Comparison of ENCODE assay signal across 8 cellular contexts in genomic region chr12:52022841-52023181, GRCh38. TPM values are rescaled to one million over a fixed set of nuclear protein-coding genes. Genes with fewer than 3 reads are reported as not detected.
DNase-seq lines count a peak whose midpoint lies in the region; ATAC-seq and TF ChIP-seq lines count a peak whose summit lies in the region.

No MANE protein-coding gene starts in this region.

- peak overlapping the region; percentile 99 for H3K4me2 ChIP-seq in hepatocyte
- H3K4me2 ChIP-seq in smooth muscle cell = peak overlapping the region; percentile 87

- TF ChIP-seq CTCF in AG09309 (IDR thresholded peaks at IDR 0.05; ENCODE audit: control insufficient read depth, insufficient read depth, low read depth, low read length, missing control alignments) = no peak
- no peak for TF ChIP-seq CTCF in WERI-Rb-1 (IDR thresholded peaks at IDR 0.05; ENCODE audit: low read depth, low read length)
- TF ChIP-seq CTCF in hepatocyte (IDR thresholded peaks at IDR 0.05; ENCODE audit: poor library complexity) = no peak
- no peak for TF ChIP-seq CTCF in smooth muscle cell (IDR thresholded peaks at IDR 0.05; ENCODE audit: borderline replicate concordance, insufficient read depth, poor library complexity, severe bottlenecking)

- H3K9me3 ChIP-seq in WERI-Rb-1 (ENCODE audit: severe bottlenecking) = no peaks in the 10 kb centered on the region
- H3K9me3 ChIP-seq in hepatocyte (ENCODE audit: low read depth) = no peaks in the 10 kb centered on the region
- no peaks in the 10 kb centered on the region for H3K9me3 ChIP-seq in smooth muscle cell (replicated peaks; ENCODE audit: low read depth)

- WGBS in hepatocyte (ENCODE audit: low lambda C conversion rate, missing lambda C conversion rate) = 10% methylated on average over 4 of the region's 14 CpGs
- 13% methylated on average over 12 of the region's 14 CpGs for WGBS in smooth muscle cell (ENCODE audit: low lambda C conversion rate)

- no peaks in the 10 kb centered on the region for H3K9me2 ChIP-seq in hepatocyte (replicated peaks; ENCODE audit: insufficient read depth)

- no peak overlapping the region for H3K9ac ChIP-seq in smooth muscle cell (ENCODE audit: low read depth)

- H3K4me3 ChIP-seq in AG09309 (ENCODE audit: control insufficient read depth, low read depth, low read length) (peak overlapping the region; percentile 72; the same call in 1 of the 2 replicates), H7 (ENCODE audit: insufficient read depth, low read depth, low read length) (peak overlapping the region; percentile 53), WERI-Rb-1 (ENCODE audit: low read depth, low read length) (peak overlapping the region; percentile 65), hepatocyte (peak overlapping the region; percentile 45), smooth muscle cell (peak overlapping the region; percentile 47)

- no peaks in the 10 kb centered on the region for H4K20me1 ChIP-seq in hepatocyte (ENCODE audit: insufficient read depth, poor library complexity, severe bottlenecking)
- H4K20me1 ChIP-seq in smooth muscle cell (ENCODE audit: low read depth) = no peaks in the 10 kb centered on the region

- no peaks in the 10 kb centered on the region for H3F3A ChIP-seq in smooth muscle cell (ENCODE audit: low read depth)

- H2AFZ ChIP-seq in hepatocyte (peak overlapping the region; percentile 41), smooth muscle cell (ENCODE audit: low read depth) (no peak overlapping the region)

- H3K79me2 ChIP-seq in hepatocyte = no peaks in the 10 kb centered on the region
- H3K79me2 ChIP-seq in smooth muscle cell (ENCODE audit: low read depth) = no peaks in the 10 kb centered on the region

- no peaks in the 10 kb centered on the region for H3K36me3 ChIP-seq in H7 (replicated peaks; ENCODE audit: control insufficient read depth, insufficient read depth, low read length)
- no peaks in the 10 kb centered on the region for H3K36me3 ChIP-seq in WERI-Rb-1
- no peaks in the 10 kb centered on the region for H3K36me3 ChIP-seq in hepatocyte (replicated peaks; ENCODE audit: insufficient read depth, low read depth)
- no peaks in the 10 kb centered on the region for H3K36me3 ChIP-seq in smooth muscle cell (ENCODE audit: low read depth)

- H3K27ac ChIP-seq in WERI-Rb-1 (no peak overlapping the region), hepatocyte (no peak overlapping the region), smooth muscle cell (ENCODE audit: low read depth) (no peak overlapping the region)

- DNase-seq in AG09309 (ENCODE audit: low read depth) (no peak), H7 (peak; percentile 85), WERI-Rb-1 (peak; percentile 72), hepatocyte (ENCODE audit: low spot score) (peak; percentile 56), smooth muscle cell (lab: John Stamatoyannopoulos, UW; ENCODE audit: unreplicated experiment) (no peak), amygdala (lab: John Stamatoyannopoulos, UW) (no peak)
- no peak for DNase-seq in activated CD4-positive, CD25-positive, alpha-beta regulatory T cell (lab: John Stamatoyannopoulos, UW)

- H3K27me3 ChIP-seq in H7 (ENCODE audit: control insufficient read depth, insufficient read depth, low read length) (peaks cover 33% of the 10 kb centered on the region), WERI-Rb-1 (ENCODE audit: insufficient read depth, low read depth, severe bottlenecking) (no peaks in the 10 kb centered on the region), hepatocyte (peaks cover 8% of the 10 kb centered on the region), smooth muscle cell (ENCODE audit: low read depth) (no peaks in the 10 kb centered on the region)

- H3K4me1 ChIP-seq in hepatocyte (ENCODE audit: insufficient read depth) (peaks cover 4% of the 10 kb centered on the region), smooth muscle cell (ENCODE audit: low read depth) (no peaks in the 10 kb centered on the region)

- no peak for ATAC-seq in GM21786 (IDR thresholded peaks at IDR 0.05; ENCODE audit: unreplicated experiment)

RNA-seq across cellular contexts. Expression of gene TAMALIN, which starts 16.1 kb away (rescaled TPM):
- total RNA-seq in H7 (2014; rRNA removed; shearing (Covaris generic)) = 2.2 and 3.6 TPM in 2 replicates
- total RNA-seq in hepatocyte (4.0 and 8.0 TPM in 2 replicates), smooth muscle cell (4.1 and 12.2 TPM in 2 replicates)
- polyA plus RNA-seq in hepatocyte (9.9 and 17.0 TPM in 2 replicates), smooth muscle cell (32.4 and 36.8 TPM in 2 replicates)

RNA-seq across cellular contexts. Expression of gene NR4A1, which starts 28.4 kb away (rescaled TPM):
- 11.8 and 29.6 TPM in 2 replicates for total RNA-seq in H7 (2014; rRNA removed; shearing (Covaris generic))
- total RNA-seq in hepatocyte (39.2 and 59.2 TPM in 2 replicates), smooth muscle cell (178 and 182 TPM in 2 replicates)
- polyA plus RNA-seq in hepatocyte (131 and 165 TPM in 2 replicates), smooth muscle cell (510 and 634 TPM in 2 replicates)

RNA-seq across cellular contexts. Expression of gene ATG101, which starts 47.0 kb away (rescaled TPM):
- 67.3 and 75.7 TPM in 2 replicates for total RNA-seq in H7 (2014; rRNA removed; shearing (Covaris generic))
- total RNA-seq in hepatocyte = 55.9 and 61.6 TPM in 2 replicates
- 52.0 and 57.7 TPM in 2 replicates for polyA plus RNA-seq in hepatocyte
- total RNA-seq in smooth muscle cell = 62.6 and 73.4 TPM in 2 replicates
- polyA plus RNA-seq in smooth muscle cell = 114 and 120 TPM in 2 replicates

RNA-seq across cellular contexts. Expression of gene SMIM41, which starts 56.7 kb away (rescaled TPM):
- total RNA-seq in H7 (2014; rRNA removed; shearing (Covaris generic)) = not detected in 2 replicates
- total RNA-seq in hepatocyte (not detected in 2 replicates), smooth muscle cell (not detected in 2 replicates)
- polyA plus RNA-seq in hepatocyte (0.15 TPM in 1 of 2 replicates, not detected in the other), smooth muscle cell (not detected in 2 replicates)

Comparison
In these comparisons a context has a peak if more than half of its experiments do, and no peak if none do; other contexts are left out.
1. DNase-seq: peak in H7 (single experiment), WERI-Rb-1 (single experiment) and hepatocyte (single experiment); none in AG09309 (single experiment), smooth muscle cell (single experiment), activated CD4-positive, CD25-positive, alpha-beta regulatory T cell (0 of 4) and amygdala (0 of 56).
2. Peak in every context shown above with its lines, with median percentiles within 50 percentile points of each other: H3K4me3 ChIP-seq.